Comparison of ENCODE assay signal across 8 cellular contexts in genomic region chr6:161618816-161619454, GRCh38.
A peak's percentile ranks its signal among the peaks of the same experiment; 100 is the strongest.
DNase-seq lines count a peak whose midpoint lies in the region; ATAC-seq, FAIRE-seq and TF ChIP-seq lines count a peak whose summit lies in the region.

No MANE protein-coding gene starts in this region.

- H3K9me3 ChIP-seq in GM23248 (ENCODE audit: low read depth) = no peaks in the 10 kb centered on the region
- no peaks in the 10 kb centered on the region for H3K9me3 ChIP-seq in endodermal cell (ENCODE audit: control insufficient read depth, low read length)

- peak overlapping the region; percentile 73 for H3K4me2 ChIP-seq in GM23248 (ENCODE audit: unreplicated experiment)

- peak; percentile 81 for TF ChIP-seq CTCF in endodermal cell (conservative IDR thresholded peaks at IDR 0.05)

- H3K4me1 ChIP-seq in GM23248 (ENCODE audit: insufficient read depth) (no peaks in the 10 kb centered on the region), endodermal cell (ENCODE audit: control insufficient read depth, insufficient read depth, low read length) (no peaks in the 10 kb centered on the region)

- no peaks in the 10 kb centered on the region for H3K79me2 ChIP-seq in GM23248 (ENCODE audit: insufficient read depth)

- DNase-seq in GM23248 (peak; percentile 87), NCI-H748 treated with DMSO at 0.1 percent for 48 hours (lab: John Stamatoyannopoulos, UW) (peak; percentile 11), endodermal cell (peak; percentile 88), non-pigmented ciliary epithelial cell (ENCODE audit: low read depth) (peak; percentile 10), UCSD-AML1 (lab: John Stamatoyannopoulos, UW; ENCODE audit: unreplicated experiment) (no peak), GM19239 (ENCODE audit: insufficient read length, low spot score) (no peak)

- 22 to 24% methylated on average over 9 of the region's 9 CpGs for WGBS in GM23248 (ENCODE audit: low coverage in 1 of 2, low lambda C conversion rate in 2 of 2, missing lambda C conversion rate in 2 of 2), 2 experiments
- 55 to 56% methylated on average over 5 to 7 of the region's 9 CpGs for WGBS in endodermal cell (ENCODE audit: insufficient coverage in 1 of 2, insufficient read length in 1 of 2), 2 experiments

- H3K27me3 Mint-ChIP-seq in endodermal cell (ENCODE audit: insufficient read depth) = peaks cover 2% of the 10 kb centered on the region

- H3K36me3 ChIP-seq in GM23248 (ENCODE audit: low read depth) = no peaks in the 10 kb centered on the region
- H3K36me3 ChIP-seq in endodermal cell (ENCODE audit: control insufficient read depth, insufficient read depth, low read length) = no peaks in the 10 kb centered on the region

- in situ Hi-C loops in GM23248 (cut with MboI) = loop anchor here (10.0 kb wide), 1 partner anchor 204 kb away; no protein-coding TSS in a partner anchor

- ATAC-seq in HG03439 (IDR thresholded peaks at IDR 0.05; ENCODE audit: unreplicated experiment) (no peak), GM18498 (IDR thresholded peaks at IDR 0.05; ENCODE audit: unreplicated experiment) (no peak)

- H3K9ac ChIP-seq in GM23248 (peak overlapping the region; percentile 35; the same call in 1 of the 2 replicates), endodermal cell (ENCODE audit: extremely low read depth, low read length, poor library complexity, severe bottlenecking) (no peak overlapping the region)

- no peak overlapping the region for H3K4me3 Mint-ChIP-seq in endodermal cell

- peak overlapping the region; percentile 62 for H3K4me3 ChIP-seq in GM23248
- no peak overlapping the region for H3K4me3 ChIP-seq in endodermal cell (ENCODE audit: low read length)

- H2AFZ ChIP-seq in GM23248 = peak overlapping the region; percentile 63

- H3K9me2 ChIP-seq in GM23248 (ENCODE audit: insufficient read depth) = no peaks in the 10 kb centered on the region

- no peaks in the 10 kb centered on the region for H4K20me1 ChIP-seq in GM23248 (ENCODE audit: insufficient read depth)

- H3K27ac Mint-ChIP-seq in endodermal cell = no peak overlapping the region

- H3K27ac ChIP-seq in GM23248 (no peak overlapping the region), endodermal cell (ENCODE audit: low read depth, low read length) (no peak overlapping the region)

- FAIRE-seq in GM19239 (lab: Jason Lieb, UNC) = no peak

- H3K9me3 Mint-ChIP-seq in endodermal cell = no peaks in the 10 kb centered on the region

- H3K27me3 ChIP-seq in GM23248 (replicated peaks; ENCODE audit: insufficient read depth) (no peaks in the 10 kb centered on the region), endodermal cell (ENCODE audit: control insufficient read depth, insufficient read depth, low read length, poor library complexity, severe bottlenecking) (no peaks in the 10 kb centered on the region)

- H3K36me3 Mint-ChIP-seq in endodermal cell (ENCODE audit: low read depth) = no peaks in the 10 kb centered on the region

- no peaks in the 10 kb centered on the region for H3K4me1 Mint-ChIP-seq in endodermal cell

- no peaks in the 10 kb centered on the region for H3F3A ChIP-seq in GM23248 (ENCODE audit: insufficient read depth)

Comparison
In these comparisons a context has a peak if more than half of its experiments do, and no peak if none do; other contexts are left out.
1. DNase-seq: peak in GM23248 (single experiment), NCI-H748 treated with DMSO at 0.1 percent for 48 hours (single experiment), endodermal cell (single experiment) and non-pigmented ciliary epithelial cell (single experiment); none in UCSD-AML1 (single experiment) and GM19239 (single experiment).